Comparison of ENCODE assay signal across 12 cellular contexts in the genomic region with DNA sequence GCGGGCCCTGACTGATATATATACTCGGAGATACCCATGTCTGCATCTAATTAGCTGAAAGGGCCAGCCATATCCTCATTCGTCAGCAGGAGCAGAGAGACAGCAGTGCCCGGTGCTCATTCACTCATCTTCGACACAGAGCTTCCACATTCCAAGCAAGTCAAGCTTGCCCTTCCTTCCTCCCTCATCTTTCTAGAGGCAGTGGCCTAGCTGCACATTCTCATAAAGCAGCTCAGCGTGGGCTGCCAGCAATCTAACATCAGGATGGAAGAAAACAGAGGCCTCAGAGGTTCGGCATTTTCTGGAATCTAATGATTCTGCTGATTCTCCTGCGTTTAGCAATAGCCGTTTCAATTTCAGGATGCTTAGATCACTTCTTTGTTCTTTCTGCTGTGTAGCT.
DNase-seq lines count a peak whose midpoint lies in the region; ATAC-seq and TF ChIP-seq lines count a peak whose summit lies in the region.
"Had no signal": no experiment of that assay in that cellular context is flagged by ENCODE, and none has a peak within 500 bp of the region (broad histone marks: within the 10 kb centered on the region; RNA-seq: fewer than 3 reads in every experiment).

No MANE protein-coding gene starts in this region.

- CTCF ChIA-PET in BJ (lab: Yijun Ruan, JAX): interaction anchor here (0.9 to 11.4 kb wide), 4 partner anchors 60 to 263 kb away, joined by 4 to 153 read pairs (median 8); a partner anchor contains a TSS

- H3K9ac ChIP-seq in endodermal cell (ENCODE audit: extremely low read depth, low read length, poor library complexity, severe bottlenecking): no peak overlapping the region

- H3K36me3 Mint-ChIP-seq in endodermal cell (ENCODE audit: low read depth): no peaks in the 10 kb centered on the region
- H3K36me3 Mint-ChIP-seq: activated naive CD4-positive, alpha-beta T cell treated with anti-CD3 and anti-CD28 coated beads, Interleukin-2, amount 50 U/mL, for 24 hours; naive B cell had no signal

- TF ChIP-seq POLR2A in spleen (IDR thresholded peaks at IDR 0.05): no peak

- no peak overlapping the region for H3K4me3 ChIP-seq in BJ (ENCODE audit: low read depth, low read length)
- H3K4me3 ChIP-seq in endodermal cell (ENCODE audit: low read length): no peak overlapping the region
- no peak overlapping the region for H3K4me3 ChIP-seq in spleen

- H3K36me3 ChIP-seq in BJ (ENCODE audit: control insufficient read depth, insufficient read depth, low read length) (no peaks in the 10 kb centered on the region), endodermal cell (ENCODE audit: control insufficient read depth, insufficient read depth, low read length) (no peaks in the 10 kb centered on the region), spleen (no peaks in the 10 kb centered on the region)

- H3K4me1 ChIP-seq in endodermal cell (ENCODE audit: control insufficient read depth, insufficient read depth, low read length) (peaks cover 17% of the 10 kb centered on the region), spleen (peaks cover 8 to 60% (median 42%) of the 10 kb centered on the region in 6 donors)

- no peak overlapping the region for H3K27ac Mint-ChIP-seq in endodermal cell
- H3K27ac Mint-ChIP-seq: activated naive CD4-positive, alpha-beta T cell treated with anti-CD3 and anti-CD28 coated beads, Interleukin-2, amount 50 U/mL, for 24 hours; naive B cell had no signal

- H3K9me3 ChIP-seq in endodermal cell (ENCODE audit: control insufficient read depth, low read length) (no peaks in the 10 kb centered on the region), spleen (no peaks in the 10 kb centered on the region)

- no peak for ATAC-seq in GM19035 (IDR thresholded peaks at IDR 0.05; ENCODE audit: unreplicated experiment)

- H3K27ac ChIP-seq in endodermal cell (ENCODE audit: low read depth, low read length): no peak overlapping the region
- H3K27ac ChIP-seq in spleen: peak overlapping the region in 3 of 8 donors; percentile 1 to 33 (median 13)

- intact Hi-C loops in spleen (cut with DNase I; ENCODE audit: low total_unique reads): no loop called here

- H3K4me3 Mint-ChIP-seq in endodermal cell: no peak overlapping the region
- H3K4me3 Mint-ChIP-seq: activated naive CD4-positive, alpha-beta T cell treated with anti-CD3 and anti-CD28 coated beads, Interleukin-2, amount 50 U/mL, for 24 hours; naive B cell had no signal

- no peaks in the 10 kb centered on the region for H3K27me3 Mint-ChIP-seq in endodermal cell (ENCODE audit: insufficient read depth)
- H3K27me3 Mint-ChIP-seq: activated naive CD4-positive, alpha-beta T cell treated with anti-CD3 and anti-CD28 coated beads, Interleukin-2, amount 50 U/mL, for 24 hours had no signal

- peaks cover 61% of the 10 kb centered on the region for H3K4me1 Mint-ChIP-seq in endodermal cell

- DNase-seq in BJ (ENCODE audit: low read depth) (peak; percentile 61), amniotic epithelial cell (ENCODE audit: low read depth) (peak; percentile 78), globus pallidus (ENCODE audit: low spot score) (peak; percentile 70), renal cortical epithelial cell (ENCODE audit: low read depth) (peak; percentile 56), endodermal cell (no peak), HPDE6-E6E7 (ENCODE audit: extremely low spot score) (no peak), spleen (no peak)
- DNase-seq: foreskin melanocyte, naive B cell, NCI-H1092 had no signal

- POLR2A ChIA-PET in BJ (lab: Charles Lee): interaction anchor here (1.1 to 1.7 kb wide), 3 partner anchors 58 to 115 kb away, joined by 3 to 8 read pairs (median 7); a partner anchor contains a TSS

- 80 to 92% methylated on average over 9 of the region's 9 CpGs for WGBS in endodermal cell (ENCODE audit: insufficient coverage in 1 of 2, insufficient read length in 1 of 2), 2 experiments
- 52 to 71% (median 66%) methylated on average over 9 of the region's 9 CpGs for WGBS in spleen, 5 donors

- no peaks in the 10 kb centered on the region for H3K9me3 Mint-ChIP-seq in endodermal cell
- H3K9me3 Mint-ChIP-seq: activated naive CD4-positive, alpha-beta T cell treated with anti-CD3 and anti-CD28 coated beads, Interleukin-2, amount 50 U/mL, for 24 hours; naive B cell had no signal

- TF ChIP-seq CTCF in BJ (IDR thresholded peaks at IDR 0.05; ENCODE audit: insufficient read depth, low read depth, low read length): no peak
- no peak for TF ChIP-seq CTCF in endodermal cell (conservative IDR thresholded peaks at IDR 0.05)
- TF ChIP-seq CTCF in spleen (IDR thresholded peaks at IDR 0.05 in 8 of 11, conservative IDR thresholded peaks at IDR 0.05 in 3 of 11): no peak

- H3K27me3 ChIP-seq in BJ (ENCODE audit: control insufficient read depth, insufficient read depth, low read length) (no peaks in the 10 kb centered on the region), endodermal cell (ENCODE audit: control insufficient read depth, insufficient read depth, low read length, poor library complexity, severe bottlenecking) (no peaks in the 10 kb centered on the region), spleen (replicated peaks in 1 of 7) (no peaks in the 10 kb centered on the region)

Comparison
In these comparisons a context has a peak if more than half of its experiments do, and no peak if none do; other contexts are left out.
1. DNase-seq: peak in BJ (single experiment), amniotic epithelial cell (single experiment), globus pallidus (single experiment) and renal cortical epithelial cell (single experiment); none in endodermal cell (single experiment), HPDE6-E6E7 (single experiment) and spleen (single experiment).